19 cellular contexts compared by ENCODE assay signal in genomic region chr12:85445060-85445938, GRCh38.
A peak's percentile ranks its signal among the peaks of the same experiment; 100 is the strongest.
DNase-seq lines count a peak whose midpoint lies in the region; ATAC-seq and TF ChIP-seq lines count a peak whose summit lies in the region.
"Had no signal": no experiment of that assay in that cellular context is flagged by ENCODE, and none has a peak within 500 bp of the region (broad histone marks: within the 10 kb centered on the region; RNA-seq: fewer than 3 reads in every experiment).

No MANE protein-coding gene starts in this region.

- H3K27me3 ChIP-seq in heart left ventricle = peaks cover 0 to 17% (median 0%) of the 10 kb centered on the region in 9 donors
- H3K27me3 ChIP-seq: left lung had no signal

- H3K36me3 ChIP-seq in heart left ventricle = no peaks in the 10 kb centered on the region
- H3K36me3 ChIP-seq: left lung had no signal

- ATAC-seq in left colon (peak; percentile 79), heart left ventricle (no peak)
- ATAC-seq: activated CD8-positive, alpha-beta T cell treated with anti-CD3 and anti-CD28 coated beads for 36 hours; activated T-cell treated with anti-CD3 and anti-CD28 coated beads, Interleukin-2, amount 50 U/mL, for 72 hours; left lung had no signal

- no peaks in the 10 kb centered on the region for H3K4me1 ChIP-seq in heart left ventricle
- H3K4me1 ChIP-seq: left lung had no signal

- H3K27ac ChIP-seq in 22Rv1 (peak overlapping the region; percentile 76), VCaP (peak overlapping the region; percentile 77), heart left ventricle (no peak overlapping the region)
- H3K27ac ChIP-seq: left lung had no signal

- DNase-seq in HEK293T (ENCODE audit: extremely low spot score) (no peak), left colon (no peak), dedifferentiated amniotic fluid mesenchymal stem cell (ENCODE audit: extremely low spot score) (no peak), heart left ventricle (no peak), erythroblast (lab: John Stamatoyannopoulos, UW) (no peak)
- no peak for DNase-seq in activated CD4-positive, alpha-beta T cell treated with anti-CD3 and anti-CD28 coated beads for 4 hours
- DNase-seq: activated B cell treated with CpG ODN at 0.5 μM for 24 hours; activated CD8-positive, alpha-beta T cell treated with anti-CD3 and anti-CD28 coated beads for 36 hours; activated T-cell treated with anti-CD3 and anti-CD28 coated beads, Interleukin-2, amount 50 U/mL, for 72 hours; CD4-positive, alpha-beta T cell; IMR-90; left lung; NCI-H187 treated with DMSO at 0.1 percent for 48 hours; NCI-H510A; OCI-M1; retina; SIG-M5 had no signal

- CTCF ChIA-PET in HEK293T (lab: Yijun Ruan, JAX) = interaction anchor here (1.2 kb wide), 1 partner anchor 20 kb away, joined by 7 read pairs; no protein-coding TSS in a partner anchor

- TF ChIP-seq CTCF in 22Rv1 (IDR thresholded peaks at IDR 0.05) = no peak
- TF ChIP-seq CTCF in VCaP (conservative IDR thresholded peaks at IDR 0.05) = no peak
- TF ChIP-seq CTCF in heart left ventricle (IDR thresholded peaks at IDR 0.05) = no peak

- WGBS in heart left ventricle, 4 donors = 44 to 53% (median 46%) methylated on average over 6 of the region's 6 CpGs

- intact Hi-C loops in left colon (cut with DNase I, micrococcal nuclease) = no loop called here
- intact Hi-C loops in heart left ventricle (cut with DNase I) = loop anchor here in 2 of 10 donors (5.0 to 10.0 kb wide), 2 partner anchors 133 to 370 kb away; no protein-coding TSS in a partner anchor

- TF ChIP-seq POLR2A in heart left ventricle (IDR thresholded peaks at IDR 0.05) (no peak), erythroblast (IDR thresholded peaks at IDR 0.05; ENCODE audit: low read length) (no peak)

- no peak overlapping the region for H3K4me3 ChIP-seq in heart left ventricle
- H3K4me3 ChIP-seq: left lung had no signal

- no peaks in the 10 kb centered on the region for H3K9me3 ChIP-seq in heart left ventricle
- H3K9me3 ChIP-seq: left lung had no signal

- POLR2A ChIA-PET in HEK293T (lab: Yijun Ruan, JAX) = no interaction called here

TF ChIP-seq in HEK293T, 16 proteins besides CTCF, POLR2A, EP300 and RAD21:
- no peak for TF ChIP-seq HDGF (IDR thresholded peaks at IDR 0.05; ENCODE audit: borderline replicate concordance)
- no peak for TF ChIP-seq SP1 (IDR thresholded peaks at IDR 0.05)
- TF ChIP-seq ZNF384 (IDR thresholded peaks at IDR 0.05) = no peak
- peak; percentile 46; the same call in 1 of the 2 replicates for TF ChIP-seq PKNOX1 (IDR thresholded peaks at IDR 0.05)
TF ChIP-seq in HEK293T: peak in this region for 1.

Comparison
In these comparisons a context has a peak if more than half of its experiments do, and no peak if none do; other contexts are left out.
1. H3K27ac ChIP-seq: peak in 22Rv1 (single experiment) and VCaP (single experiment); none in heart left ventricle (0 of 12).